In the genomic region with DNA sequence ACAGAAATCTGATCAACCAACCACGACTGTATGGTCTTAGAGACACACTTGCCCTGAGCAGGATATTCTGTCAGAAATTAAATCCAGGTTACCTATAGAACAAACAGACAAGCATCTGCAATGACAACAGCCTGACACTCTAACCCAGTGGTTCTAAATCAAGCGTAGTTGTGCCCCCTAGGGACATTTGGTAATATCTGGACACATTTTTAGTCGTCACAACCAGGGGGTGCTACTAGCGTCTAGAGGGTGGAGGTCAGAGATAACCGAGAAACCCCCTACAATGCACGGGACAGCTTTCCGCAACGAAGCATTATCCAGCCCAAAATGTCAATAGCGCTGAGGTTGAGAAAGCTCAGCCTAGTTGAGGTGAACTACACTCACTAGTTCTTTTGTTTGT, we compare ENCODE assay signal across 1 cellular context.
TF ChIP-seq lines count a peak whose summit lies in the region.

No MANE protein-coding gene starts in this region.

TF ChIP-seq in WTC11, 78 proteins besides CTCF, POLR2A, EP300 and RAD21 (continued from another document):
- TF ChIP-seq, protein P1, sequence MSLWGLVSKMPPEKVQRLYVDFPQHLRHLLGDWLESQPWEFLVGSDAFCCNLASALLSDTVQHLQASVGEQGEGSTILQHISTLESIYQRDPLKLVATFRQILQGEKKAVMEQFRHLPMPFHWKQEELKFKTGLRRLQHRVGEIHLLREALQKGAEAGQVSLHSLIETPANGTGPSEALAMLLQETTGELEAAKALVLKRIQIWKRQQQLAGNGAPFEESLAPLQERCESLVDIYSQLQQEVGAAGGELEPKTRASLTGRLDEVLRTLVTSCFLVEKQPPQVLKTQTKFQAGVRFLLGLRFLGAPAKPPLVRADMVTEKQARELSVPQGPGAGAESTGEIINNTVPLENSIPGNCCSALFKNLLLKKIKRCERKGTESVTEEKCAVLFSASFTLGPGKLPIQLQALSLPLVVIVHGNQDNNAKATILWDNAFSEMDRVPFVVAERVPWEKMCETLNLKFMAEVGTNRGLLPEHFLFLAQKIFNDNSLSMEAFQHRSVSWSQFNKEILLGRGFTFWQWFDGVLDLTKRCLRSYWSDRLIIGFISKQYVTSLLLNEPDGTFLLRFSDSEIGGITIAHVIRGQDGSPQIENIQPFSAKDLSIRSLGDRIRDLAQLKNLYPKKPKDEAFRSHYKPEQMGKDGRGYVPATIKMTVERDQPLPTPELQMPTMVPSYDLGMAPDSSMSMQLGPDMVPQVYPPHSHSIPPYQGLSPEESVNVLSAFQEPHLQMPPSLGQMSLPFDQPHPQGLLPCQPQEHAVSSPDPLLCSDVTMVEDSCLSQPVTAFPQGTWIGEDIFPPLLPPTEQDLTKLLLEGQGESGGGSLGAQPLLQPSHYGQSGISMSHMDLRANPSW (CRISPR knock-in tag; conservative IDR thresholded peaks at IDR 0.05; ENCODE audit: low read depth), result no peak
- TF ChIP-seq ETV6 (CRISPR knock-in tag; IDR thresholded peaks at IDR 0.05), result no peak
- TF ChIP-seq, protein P2, sequence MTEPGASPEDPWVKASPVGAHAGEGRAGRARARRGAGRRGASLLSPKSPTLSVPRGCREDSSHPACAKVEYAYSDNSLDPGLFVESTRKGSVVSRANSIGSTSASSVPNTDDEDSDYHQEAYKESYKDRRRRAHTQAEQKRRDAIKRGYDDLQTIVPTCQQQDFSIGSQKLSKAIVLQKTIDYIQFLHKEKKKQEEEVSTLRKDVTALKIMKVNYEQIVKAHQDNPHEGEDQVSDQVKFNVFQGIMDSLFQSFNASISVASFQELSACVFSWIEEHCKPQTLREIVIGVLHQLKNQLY (CRISPR knock-in tag; IDR thresholded peaks at IDR 0.05), result no peak
- TF ChIP-seq FOXJ3 (CRISPR knock-in tag; IDR thresholded peaks at IDR 0.05; ENCODE audit: borderline replicate concordance), result no peak
- TF ChIP-seq RELA (CRISPR knock-in tag; IDR thresholded peaks at IDR 0.05; ENCODE audit: borderline replicate concordance), result no peak
- TF ChIP-seq SMAD4 (CRISPR knock-in tag; IDR thresholded peaks at IDR 0.05), result no peak
- TF ChIP-seq ZNF219 (CRISPR knock-in tag; IDR thresholded peaks at IDR 0.05; ENCODE audit: borderline replicate concordance), result no peak
- TF ChIP-seq, protein P3, sequence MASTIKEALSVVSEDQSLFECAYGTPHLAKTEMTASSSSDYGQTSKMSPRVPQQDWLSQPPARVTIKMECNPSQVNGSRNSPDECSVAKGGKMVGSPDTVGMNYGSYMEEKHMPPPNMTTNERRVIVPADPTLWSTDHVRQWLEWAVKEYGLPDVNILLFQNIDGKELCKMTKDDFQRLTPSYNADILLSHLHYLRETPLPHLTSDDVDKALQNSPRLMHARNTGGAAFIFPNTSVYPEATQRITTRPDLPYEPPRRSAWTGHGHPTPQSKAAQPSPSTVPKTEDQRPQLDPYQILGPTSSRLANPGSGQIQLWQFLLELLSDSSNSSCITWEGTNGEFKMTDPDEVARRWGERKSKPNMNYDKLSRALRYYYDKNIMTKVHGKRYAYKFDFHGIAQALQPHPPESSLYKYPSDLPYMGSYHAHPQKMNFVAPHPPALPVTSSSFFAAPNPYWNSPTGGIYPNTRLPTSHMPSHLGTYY (CRISPR knock-in tag; IDR thresholded peaks at IDR 0.05), result no peak
- no peak for TF ChIP-seq FOXP1 (CRISPR knock-in tag; IDR thresholded peaks at IDR 0.05; ENCODE audit: borderline replicate concordance)
- TF ChIP-seq CREB1 (CRISPR knock-in tag; IDR thresholded peaks at IDR 0.05), result no peak
- TF ChIP-seq, protein P4, sequence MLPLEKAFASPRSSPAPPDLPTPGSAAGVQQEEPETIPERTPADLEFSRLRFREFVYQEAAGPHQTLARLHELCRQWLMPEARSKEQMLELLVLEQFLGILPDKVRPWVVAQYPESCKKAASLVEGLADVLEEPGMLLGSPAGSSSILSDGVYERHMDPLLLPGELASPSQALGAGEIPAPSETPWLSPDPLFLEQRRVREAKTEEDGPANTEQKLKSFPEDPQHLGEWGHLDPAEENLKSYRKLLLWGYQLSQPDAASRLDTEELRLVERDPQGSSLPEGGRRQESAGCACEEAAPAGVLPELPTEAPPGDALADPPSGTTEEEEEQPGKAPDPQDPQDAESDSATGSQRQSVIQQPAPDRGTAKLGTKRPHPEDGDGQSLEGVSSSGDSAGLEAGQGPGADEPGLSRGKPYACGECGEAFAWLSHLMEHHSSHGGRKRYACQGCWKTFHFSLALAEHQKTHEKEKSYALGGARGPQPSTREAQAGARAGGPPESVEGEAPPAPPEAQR (CRISPR knock-in tag; IDR thresholded peaks at IDR 0.05), result no peak
- no peak for TF ChIP-seq ZNF121 (CRISPR knock-in tag; IDR thresholded peaks at IDR 0.05)
- TF ChIP-seq, protein P5, sequence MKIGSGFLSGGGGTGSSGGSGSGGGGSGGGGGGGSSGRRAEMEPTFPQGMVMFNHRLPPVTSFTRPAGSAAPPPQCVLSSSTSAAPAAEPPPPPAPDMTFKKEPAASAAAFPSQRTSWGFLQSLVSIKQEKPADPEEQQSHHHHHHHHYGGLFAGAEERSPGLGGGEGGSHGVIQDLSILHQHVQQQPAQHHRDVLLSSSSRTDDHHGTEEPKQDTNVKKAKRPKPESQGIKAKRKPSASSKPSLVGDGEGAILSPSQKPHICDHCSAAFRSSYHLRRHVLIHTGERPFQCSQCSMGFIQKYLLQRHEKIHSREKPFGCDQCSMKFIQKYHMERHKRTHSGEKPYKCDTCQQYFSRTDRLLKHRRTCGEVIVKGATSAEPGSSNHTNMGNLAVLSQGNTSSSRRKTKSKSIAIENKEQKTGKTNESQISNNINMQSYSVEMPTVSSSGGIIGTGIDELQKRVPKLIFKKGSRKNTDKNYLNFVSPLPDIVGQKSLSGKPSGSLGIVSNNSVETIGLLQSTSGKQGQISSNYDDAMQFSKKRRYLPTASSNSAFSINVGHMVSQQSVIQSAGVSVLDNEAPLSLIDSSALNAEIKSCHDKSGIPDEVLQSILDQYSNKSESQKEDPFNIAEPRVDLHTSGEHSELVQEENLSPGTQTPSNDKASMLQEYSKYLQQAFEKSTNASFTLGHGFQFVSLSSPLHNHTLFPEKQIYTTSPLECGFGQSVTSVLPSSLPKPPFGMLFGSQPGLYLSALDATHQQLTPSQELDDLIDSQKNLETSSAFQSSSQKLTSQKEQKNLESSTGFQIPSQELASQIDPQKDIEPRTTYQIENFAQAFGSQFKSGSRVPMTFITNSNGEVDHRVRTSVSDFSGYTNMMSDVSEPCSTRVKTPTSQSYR (CRISPR knock-in tag; IDR thresholded peaks at IDR 0.05), result no peak
- TF ChIP-seq, protein P6, sequence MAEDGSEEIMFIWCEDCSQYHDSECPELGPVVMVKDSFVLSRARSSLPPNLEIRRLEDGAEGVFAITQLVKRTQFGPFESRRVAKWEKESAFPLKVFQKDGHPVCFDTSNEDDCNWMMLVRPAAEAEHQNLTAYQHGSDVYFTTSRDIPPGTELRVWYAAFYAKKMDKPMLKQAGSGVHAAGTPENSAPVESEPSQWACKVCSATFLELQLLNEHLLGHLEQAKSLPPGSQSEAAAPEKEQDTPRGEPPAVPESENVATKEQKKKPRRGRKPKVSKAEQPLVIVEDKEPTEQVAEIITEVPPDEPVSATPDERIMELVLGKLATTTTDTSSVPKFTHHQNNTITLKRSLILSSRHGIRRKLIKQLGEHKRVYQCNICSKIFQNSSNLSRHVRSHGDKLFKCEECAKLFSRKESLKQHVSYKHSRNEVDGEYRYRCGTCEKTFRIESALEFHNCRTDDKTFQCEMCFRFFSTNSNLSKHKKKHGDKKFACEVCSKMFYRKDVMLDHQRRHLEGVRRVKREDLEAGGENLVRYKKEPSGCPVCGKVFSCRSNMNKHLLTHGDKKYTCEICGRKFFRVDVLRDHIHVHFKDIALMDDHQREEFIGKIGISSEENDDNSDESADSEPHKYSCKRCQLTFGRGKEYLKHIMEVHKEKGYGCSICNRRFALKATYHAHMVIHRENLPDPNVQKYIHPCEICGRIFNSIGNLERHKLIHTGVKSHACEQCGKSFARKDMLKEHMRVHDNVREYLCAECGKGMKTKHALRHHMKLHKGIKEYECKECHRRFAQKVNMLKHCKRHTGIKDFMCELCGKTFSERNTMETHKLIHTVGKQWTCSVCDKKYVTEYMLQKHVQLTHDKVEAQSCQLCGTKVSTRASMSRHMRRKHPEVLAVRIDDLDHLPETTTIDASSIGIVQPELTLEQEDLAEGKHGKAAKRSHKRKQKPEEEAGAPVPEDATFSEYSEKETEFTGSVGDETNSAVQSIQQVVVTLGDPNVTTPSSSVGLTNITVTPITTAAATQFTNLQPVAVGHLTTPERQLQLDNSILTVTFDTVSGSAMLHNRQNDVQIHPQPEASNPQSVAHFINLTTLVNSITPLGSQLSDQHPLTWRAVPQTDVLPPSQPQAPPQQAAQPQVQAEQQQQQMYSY (CRISPR knock-in tag; IDR thresholded peaks at IDR 0.05), result no peak
- TF ChIP-seq ATF1 (CRISPR knock-in tag; IDR thresholded peaks at IDR 0.05), result no peak
